Comparison of ENCODE assay signal across 8 cellular contexts in the genomic region with DNA sequence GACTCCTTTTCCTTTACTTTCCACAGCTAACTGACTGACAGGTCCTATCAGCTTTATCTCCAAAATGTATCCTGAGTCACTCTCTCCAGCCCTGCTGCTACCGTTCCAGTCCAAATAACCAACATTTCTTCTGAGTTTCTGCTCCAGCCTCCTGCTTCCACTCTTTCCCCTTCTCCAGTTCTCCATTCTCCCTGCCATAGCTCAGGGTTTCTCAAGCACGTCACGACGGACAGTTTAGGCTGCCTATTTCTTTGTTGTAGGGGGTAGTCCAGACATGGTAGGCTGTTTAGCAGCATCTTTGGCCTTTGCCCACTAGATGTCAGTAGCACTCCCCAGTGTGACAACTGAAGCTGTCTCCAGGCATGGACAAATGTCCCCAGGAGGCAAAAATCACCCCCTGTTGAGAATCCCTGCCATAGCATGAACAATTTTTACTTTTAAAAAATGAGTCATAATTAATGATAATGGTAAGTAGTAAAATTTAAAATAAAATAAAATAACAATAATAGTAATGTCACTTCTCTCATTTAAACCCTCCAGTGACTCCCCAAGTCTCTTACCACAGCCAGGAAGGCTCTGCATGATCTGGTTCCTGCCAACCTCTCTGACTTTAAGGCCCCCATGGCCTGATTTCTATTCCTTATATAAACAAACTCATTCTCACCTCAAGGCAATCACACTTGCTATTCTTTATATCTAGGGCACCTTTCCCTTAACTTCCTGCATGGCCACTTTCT.
DNase-seq lines count a peak whose midpoint lies in the region; ATAC-seq and TF ChIP-seq lines count a peak whose summit lies in the region.

No MANE protein-coding gene starts in this region.

- H3K4me1 Mint-ChIP-seq in activated CD4-positive, alpha-beta T cell treated with anti-CD3 and anti-CD28 coated beads, Interleukin-2, amount 10 ng/mL, durations not matched to agents 7 days and 5 days = peaks cover 3% of the 10 kb centered on the region

- ATAC-seq in GM19395 (IDR thresholded peaks at IDR 0.05; ENCODE audit: unreplicated experiment) (peak; percentile 100), HG03439 (IDR thresholded peaks at IDR 0.05; ENCODE audit: unreplicated experiment) (peak; percentile 96)

- peak overlapping the region; percentile 87 to 90 for H2BK12ac ChIP-seq in mesenchymal stem cell (ENCODE audit: low read length in 2 of 2)

- H3K27ac Mint-ChIP-seq in activated CD4-positive, alpha-beta T cell treated with anti-CD3 and anti-CD28 coated beads, Interleukin-2, amount 10 ng/mL, durations not matched to agents 7 days and 5 days = no peak overlapping the region

- H3K4me2 ChIP-seq in mesenchymal stem cell (ENCODE audit: low read length, poor library complexity, severe bottlenecking) = peak overlapping the region; percentile 49

- DNase-seq in COLO829 (ENCODE audit: low spot score) (peak; percentile 74), NCI-H69 (lab: John Stamatoyannopoulos, UW) (peak; percentile 82), dorsolateral prefrontal cortex (peak in 8 of 10 donors; percentile 41 to 77 (median 58)), mesenchymal stem cell (peak; percentile 78)
- peak; percentile 55 for DNase-seq in activated CD4-positive, alpha-beta T cell treated with anti-CD3 and anti-CD28 coated beads, Interleukin-2, amount 10 ng/mL, durations not matched to agents 7 days and 5 days
- DNase-seq in stimulated activated CD8-positive, alpha-beta memory T cell treated with anti-CD3 and anti-CD28 coated beads, Interleukin-4, amount 100 ng/mL, for 24 hours (ENCODE audit: low read depth) = peak; percentile 30

- H3K27me3 Mint-ChIP-seq in activated CD4-positive, alpha-beta T cell treated with anti-CD3 and anti-CD28 coated beads, Interleukin-2, amount 10 ng/mL, durations not matched to agents 7 days and 5 days = no peaks in the 10 kb centered on the region

- peak overlapping the region; percentile 29 for H2AFZ ChIP-seq in mesenchymal stem cell (ENCODE audit: low read depth, low read length)

- no peak overlapping the region for H2BK15ac ChIP-seq in mesenchymal stem cell (ENCODE audit: low read depth, poor library complexity, severe bottlenecking)

- peaks cover 2% of the 10 kb centered on the region for H3K4me1 ChIP-seq in mesenchymal stem cell (ENCODE audit: control insufficient read depth, insufficient read depth, low read depth, low read length)

- H2BK5ac ChIP-seq in mesenchymal stem cell (ENCODE audit: low read depth, low read length, poor library complexity, severe bottlenecking) = no peak overlapping the region

- POLR2A ChIA-PET in activated CD4-positive, alpha-beta T cell treated with anti-CD3 and anti-CD28 coated beads, Interleukin-2, amount 10 ng/mL, durations not matched to agents 7 days and 5 days (lab: Charles Lee) = no interaction called here

- H3K9ac ChIP-seq in mesenchymal stem cell (ENCODE audit: low read length) = peak overlapping the region; percentile 79

- WGBS in mesenchymal stem cell = 9% methylated on average over 4 of the region's 4 CpGs

- no peaks in the 10 kb centered on the region for H3K9me3 Mint-ChIP-seq in activated CD4-positive, alpha-beta T cell treated with anti-CD3 and anti-CD28 coated beads, Interleukin-2, amount 10 ng/mL, durations not matched to agents 7 days and 5 days

- TF ChIP-seq CTCF in dorsolateral prefrontal cortex (IDR thresholded peaks at IDR 0.05 in 54 of 56, conservative IDR thresholded peaks at IDR 0.05 in 2 of 56; ENCODE audit: low read depth in 1 of 56, partially characterized antibody in 56 of 56) = peak; percentile 36 to 86 (median 78)

- H3K4me3 ChIP-seq in dorsolateral prefrontal cortex (peak overlapping the region in 16 of 59 donors; percentile 1 to 42 (median 26)), mesenchymal stem cell (ENCODE audit: insufficient read depth in 1 of 2, low read depth in 1 of 2, low read length in 2 of 2) (no peak overlapping the region)

- H3K14ac ChIP-seq in mesenchymal stem cell (ENCODE audit: low read length in 2 of 2) = no peak overlapping the region

- H3K9me3 ChIP-seq in mesenchymal stem cell (ENCODE audit: control insufficient read depth, low read length) = no peaks in the 10 kb centered on the region

- intact Hi-C loops in dorsolateral prefrontal cortex (cut with DNase I) = loop anchor here (10.0 kb wide), 2 partner anchors 822 to 1982 kb away; no protein-coding TSS in a partner anchor

- CTCF ChIA-PET in activated CD4-positive, alpha-beta T cell treated with anti-CD3 and anti-CD28 coated beads, Interleukin-2, amount 10 ng/mL, durations not matched to agents 7 days and 5 days (lab: Charles Lee) = interaction anchor here (1.3 kb wide), 2 partner anchors 9 to 831 kb away, joined by 3 to 4 read pairs; no protein-coding TSS in a partner anchor

- H3K79me1 ChIP-seq in mesenchymal stem cell (replicated peaks; ENCODE audit: low read length, poor library complexity, severe bottlenecking) = no peaks in the 10 kb centered on the region

- no peaks in the 10 kb centered on the region for H3K36me3 ChIP-seq in mesenchymal stem cell (ENCODE audit: control insufficient read depth in 1 of 2, insufficient read depth in 2 of 2, low read depth in 1 of 2, low read length in 2 of 2)

- no peaks in the 10 kb centered on the region for H3K27me3 ChIP-seq in dorsolateral prefrontal cortex
- no peaks in the 10 kb centered on the region for H3K27me3 ChIP-seq in mesenchymal stem cell (ENCODE audit: control insufficient read depth in 1 of 2, insufficient read depth in 1 of 2, low read length in 2 of 2)

- H3K27ac ChIP-seq in dorsolateral prefrontal cortex (no peak overlapping the region), mesenchymal stem cell (ENCODE audit: low read length, poor library complexity, severe bottlenecking) (no peak overlapping the region)

- H3K23ac ChIP-seq in mesenchymal stem cell (ENCODE audit: low read length in 2 of 2) = no peak overlapping the region

- peak overlapping the region; percentile 46 to 72 for H3K18ac ChIP-seq in mesenchymal stem cell (ENCODE audit: low read depth in 1 of 2, low read length in 2 of 2)

- H2BK120ac ChIP-seq in mesenchymal stem cell (ENCODE audit: low read depth, low read length) = no peak overlapping the region

- H2AK5ac ChIP-seq in mesenchymal stem cell (ENCODE audit: low read length, severe bottlenecking) = no peak overlapping the region

- H4K8ac ChIP-seq in mesenchymal stem cell (ENCODE audit: low read length) = peak overlapping the region; percentile 88

- peak overlapping the region; percentile 49 for H4K91ac ChIP-seq in mesenchymal stem cell (ENCODE audit: low read length)

- no peak overlapping the region for H3K4me3 Mint-ChIP-seq in activated CD4-positive, alpha-beta T cell treated with anti-CD3 and anti-CD28 coated beads, Interleukin-2, amount 10 ng/mL, durations not matched to agents 7 days and 5 days

- H3K36me3 Mint-ChIP-seq in activated CD4-positive, alpha-beta T cell treated with anti-CD3 and anti-CD28 coated beads, Interleukin-2, amount 10 ng/mL, durations not matched to agents 7 days and 5 days (ENCODE audit: low read depth) = no peaks in the 10 kb centered on the region

- H3K4ac ChIP-seq in mesenchymal stem cell (ENCODE audit: low read depth in 1 of 2, low read length in 2 of 2) = no peak overlapping the region

Comparison
In these comparisons a context has a peak if more than half of its experiments do, and no peak if none do; other contexts are left out.
1. DNase-seq: peak in every context shown above with its lines; median percentile 82 in NCI-H69; 78 in mesenchymal stem cell; 74 in COLO829; 58 in dorsolateral prefrontal cortex; 55 in activated CD4-positive, alpha-beta T cell treated with anti-CD3 and anti-CD28 coated beads, Interleukin-2, amount 10 ng/mL, durations not matched to agents 7 days and 5 days; 30 in stimulated activated CD8-positive, alpha-beta memory T cell treated with anti-CD3 and anti-CD28 coated beads, Interleukin-4, amount 100 ng/mL, for 24 hours.